In genomic region chr5:175328176-175328575, GRCh38 we compare ENCODE assay signal across 23 cellular contexts.
DNase-seq lines count a peak whose midpoint lies in the region; ATAC-seq, FAIRE-seq and TF ChIP-seq lines count a peak whose summit lies in the region.
"Had no signal": no experiment of that assay in that cellular context is flagged by ENCODE, and none has a peak within 500 bp of the region (broad histone marks: within the 10 kb centered on the region; RNA-seq: fewer than 3 reads in every experiment).

No MANE protein-coding gene starts in this region.

- H3K9ac ChIP-seq in H1 (replicated peaks in 1 of 4; ENCODE audit: extremely low read depth in 1 of 4, low read depth in 3 of 4, low read length in 3 of 4): no peak overlapping the region
- no peak overlapping the region for H3K9ac ChIP-seq in neural progenitor cell
- H3K9ac ChIP-seq: BLaER1 treated with 17β-estradiol and CSF1 and Interleukin-3, amounts not matched to agents 10 nM and 100 nM had no signal

- H3K27me3 Mint-ChIP-seq in neural progenitor cell (ENCODE audit: insufficient read depth, low read depth): peaks cover 11% of the 10 kb centered on the region

- H4K8ac ChIP-seq in H1 (ENCODE audit: extremely low read depth, insufficient read depth, low read length): no peak overlapping the region

- no peaks in the 10 kb centered on the region for H3F3A ChIP-seq in neural progenitor cell (ENCODE audit: low read depth)

- H3K23ac ChIP-seq in H1 (ENCODE audit: insufficient read length): no peak overlapping the region

- DNase-seq in H7 (peak; percentile 39), H1 (ENCODE audit: low read depth in 1 of 2, low spot score in 2 of 2) (no peak), iPS-NIHi7 (ENCODE audit: extremely low spot score) (peak; percentile 38), neural progenitor cell (ENCODE audit: low spot score) (peak; percentile 15), heart right ventricle (no peak), nucleus accumbens (lab: John Stamatoyannopoulos, UW) (no peak)
- DNase-seq: 8988T; ACHN; AML-193; BE2C; CD4-positive, alpha-beta T cell; CD8-positive, alpha-beta memory T cell; DMS 273 treated with DMSO at 0.1 percent for 48 hours; DMS79 treated with DMSO at 0.1 percent for 48 hours; GF-D8; HCEC 1CT had no signal

- H2BK15ac ChIP-seq in H1 (ENCODE audit: low read length): no peak overlapping the region

- H4K20me1 ChIP-seq in H1 (replicated peaks in 1 of 2; ENCODE audit: control insufficient read depth in 1 of 2, insufficient read depth in 2 of 2, low read length in 2 of 2): no peaks in the 10 kb centered on the region
- no peaks in the 10 kb centered on the region for H4K20me1 ChIP-seq in neural progenitor cell (ENCODE audit: low read depth)
- H4K20me1 ChIP-seq: BLaER1 treated with 17β-estradiol and CSF1 and Interleukin-3, amounts not matched to agents 10 nM and 100 nM had no signal

- H3K23me2 ChIP-seq in H1 (ENCODE audit: low read depth, low read length): no peaks in the 10 kb centered on the region

- TF ChIP-seq POLR2A in H1 (IDR thresholded peaks at IDR 0.05; ENCODE audit: control extremely low read depth in 1 of 2, low read depth in 2 of 2, low read length in 2 of 2): no peak

- no peak for TF ChIP-seq EP300 in H1 (IDR thresholded peaks at IDR 0.05; ENCODE audit: borderline replicate concordance in 1 of 2, low read depth in 2 of 2, low read length in 2 of 2)

- H3K27ac ChIP-seq in H1 (ENCODE audit: low read depth, low read length) (no peak overlapping the region), neural progenitor cell (no peak overlapping the region), heart right ventricle (no peak overlapping the region)
- H3K27ac ChIP-seq: A549; BLaER1 treated with 17β-estradiol and CSF1 and Interleukin-3, amounts not matched to agents 10 nM and 100 nM had no signal

- intact Hi-C loops in heart right ventricle (cut with DNase I): no loop called here

- H3K9me3 ChIP-seq in H1 (ENCODE audit: insufficient read depth in 2 of 2, low read depth in 1 of 2, low read length in 1 of 2) (no peaks in the 10 kb centered on the region), neural progenitor cell (ENCODE audit: low read depth) (no peaks in the 10 kb centered on the region), heart right ventricle (no peaks in the 10 kb centered on the region)
- H3K9me3 ChIP-seq: A549, BE2C had no signal

- H3K79me1 ChIP-seq in H1 (ENCODE audit: low read depth, low read length): no peaks in the 10 kb centered on the region

- no peaks in the 10 kb centered on the region for H3K9me3 Mint-ChIP-seq in neural progenitor cell
- H3K9me3 Mint-ChIP-seq: CD4-positive, alpha-beta T cell had no signal

- TF ChIP-seq CTCF in H1 (IDR thresholded peaks at IDR 0.05; ENCODE audit: control extremely low read depth in 1 of 3, insufficient read depth in 1 of 3, low read depth in 1 of 3, low read length in 3 of 3) (no peak), neural progenitor cell (IDR thresholded peaks at IDR 0.05) (no peak), heart right ventricle (IDR thresholded peaks at IDR 0.05) (no peak)

- H3K4me3 ChIP-seq in H7 (ENCODE audit: insufficient read depth, low read depth, low read length) (no peak overlapping the region), H1 (ENCODE audit: extremely low read depth in 1 of 4, insufficient read depth in 2 of 4, low read depth in 3 of 4, low read length in 4 of 4) (no peak overlapping the region), neural progenitor cell (no peak overlapping the region), heart right ventricle (no peak overlapping the region)
- H3K4me3 ChIP-seq: A549; BLaER1 treated with 17β-estradiol and CSF1 and Interleukin-3, amounts not matched to agents 10 nM and 100 nM had no signal

- POLR2A ChIA-PET in H1 (lab: Charles Lee; ENCODE audit: partially characterized antibody): no interaction called here

- peaks cover 22% of the 10 kb centered on the region for H3K4me1 Mint-ChIP-seq in neural progenitor cell
- H3K4me1 Mint-ChIP-seq: CD14-positive monocyte; CD8-positive, alpha-beta memory T cell had no signal

- no peak overlapping the region for H2BK12ac ChIP-seq in H1 (ENCODE audit: low read depth, low read length)

- ATAC-seq in heart right ventricle: no peak
- ATAC-seq in HG02938 (IDR thresholded peaks at IDR 0.05; ENCODE audit: unreplicated experiment): no peak
- ATAC-seq: A549 had no signal

- CTCF ChIA-PET in H1 (lab: Charles Lee; ENCODE audit: partially characterized antibody): interaction anchor here (1.0 to 1.1 kb wide), 2 partner anchors 17 to 485 kb away, joined by 3 to 4 read pairs; no protein-coding TSS in a partner anchor

- H3K4me1 ChIP-seq in H1 (replicated peaks in 1 of 4; ENCODE audit: control insufficient read depth in 3 of 4, insufficient read depth in 4 of 4, low read length in 3 of 4) (peaks cover 0 to 2% (median 0%) of the 10 kb centered on the region in 4 experiments; a peak in 2 of 7 replicates), neural progenitor cell (no peaks in the 10 kb centered on the region), heart right ventricle (no peaks in the 10 kb centered on the region)
- H3K4me1 ChIP-seq: BE2C; BLaER1 treated with 17β-estradiol and CSF1 and Interleukin-3, amounts not matched to agents 10 nM and 100 nM had no signal

- no peak overlapping the region for H2AFZ ChIP-seq in H1 (ENCODE audit: low read length)
- no peak overlapping the region for H2AFZ ChIP-seq in neural progenitor cell (replicated peaks)

- TF ChIP-seq RAD21 in H1 (IDR thresholded peaks at IDR 0.05 in 1 of 2, conservative IDR thresholded peaks at IDR 0.05 in 1 of 2; ENCODE audit: low read depth in 2 of 2, low read length in 2 of 2): no peak

- H3K36me3 Mint-ChIP-seq in neural progenitor cell: no peaks in the 10 kb centered on the region
- H3K36me3 Mint-ChIP-seq: CD14-positive monocyte; CD8-positive, alpha-beta memory T cell had no signal

- 76% methylated on average over 4 of the region's 4 CpGs; no CpG with 5 or more reads in 1 of the 2 experiments for WGBS in H1 (ENCODE audit: extremely low coverage in 1 of 2, insufficient coverage in 1 of 2, insufficient read length in 1 of 2, insufficient replicate concordance in 2 of 2, low coverage in 1 of 2, low lambda C conversion rate in 2 of 2, missing lambda C conversion rate in 1 of 2), 2 experiments
- WGBS in heart right ventricle, 2 donors: 55 to 57% methylated on average over 4 of the region's 4 CpGs

- peak overlapping the region; percentile 6 for H3K27ac Mint-ChIP-seq in neural progenitor cell
- H3K27ac Mint-ChIP-seq: CD14-positive monocyte; CD4-positive, alpha-beta T cell; CD8-positive, alpha-beta memory T cell had no signal

- H2BK20ac ChIP-seq in H1 (ENCODE audit: low read length): no peak overlapping the region

- H2BK5ac ChIP-seq in H1 (ENCODE audit: low read depth, low read length): no peak overlapping the region

- H2BK120ac ChIP-seq in H1 (replicated peaks; ENCODE audit: low read depth, low read length): no peak overlapping the region

- H3K14ac ChIP-seq in H1 (ENCODE audit: insufficient read length): no peak overlapping the region

- H3K4me2 ChIP-seq in H1 (ENCODE audit: insufficient read depth in 1 of 2, low read depth in 2 of 2, low read length in 2 of 2): no peak overlapping the region
- no peak overlapping the region for H3K4me2 ChIP-seq in neural progenitor cell
- H3K4me2 ChIP-seq: A549; BLaER1 treated with 17β-estradiol and CSF1 and Interleukin-3, amounts not matched to agents 10 nM and 100 nM had no signal

- H3K27me3 ChIP-seq in H7 (ENCODE audit: control insufficient read depth, insufficient read depth, low read length): no peaks in the 10 kb centered on the region
- no peaks in the 10 kb centered on the region for H3K27me3 ChIP-seq in H1 (replicated peaks in 1 of 4; ENCODE audit: control insufficient read depth in 3 of 4, extremely low read depth in 1 of 4, insufficient read depth in 3 of 4, low read length in 3 of 4)
- H3K27me3 ChIP-seq in neural progenitor cell: no peaks in the 10 kb centered on the region
- H3K27me3 ChIP-seq in heart right ventricle: peaks cover 0 to 8% (median 0%) of the 10 kb centered on the region in 7 donors
- H3K27me3 ChIP-seq: BE2C; BLaER1 treated with 17β-estradiol and CSF1 and Interleukin-3, amounts not matched to agents 10 nM and 100 nM had no signal

- 0 out of 2 replicates have a peak overlapping the region, but pooled peaks have one; percentile 24 for H2AK5ac ChIP-seq in H1 (ENCODE audit: low read depth, low read length)

- H3K56ac ChIP-seq in H1 (replicated peaks; ENCODE audit: insufficient read length, low read depth, low read length): no peak overlapping the region

- H3K79me2 ChIP-seq in H1 (ENCODE audit: control insufficient read depth in 1 of 2, insufficient read depth in 2 of 2, low read length in 2 of 2) (no peaks in the 10 kb centered on the region), neural progenitor cell (ENCODE audit: low read depth) (no peaks in the 10 kb centered on the region)

- no peaks in the 10 kb centered on the region for H3K36me3 ChIP-seq in H7 (replicated peaks; ENCODE audit: control insufficient read depth, insufficient read depth, low read length)
- H3K36me3 ChIP-seq in H1 (ENCODE audit: control insufficient read depth in 2 of 4, insufficient read depth in 4 of 4, low read length in 3 of 4): no peaks in the 10 kb centered on the region
- H3K36me3 ChIP-seq in neural progenitor cell: no peaks in the 10 kb centered on the region
- H3K36me3 ChIP-seq in heart right ventricle: no peaks in the 10 kb centered on the region
- H3K36me3 ChIP-seq: BE2C; BLaER1 treated with 17β-estradiol and CSF1 and Interleukin-3, amounts not matched to agents 10 nM and 100 nM had no signal

- H3K4ac ChIP-seq in H1 (replicated peaks; ENCODE audit: insufficient read length, low read depth, low read length): no peak overlapping the region

- no peak overlapping the region for H4K5ac ChIP-seq in H1 (ENCODE audit: insufficient read length, low read depth, low read length)

- H3K18ac ChIP-seq in H1 (ENCODE audit: extremely low read depth, low read length): no peak overlapping the region

- no peak overlapping the region for H3K4me3 Mint-ChIP-seq in neural progenitor cell
- H3K4me3 Mint-ChIP-seq: CD14-positive monocyte; CD4-positive, alpha-beta T cell; CD8-positive, alpha-beta memory T cell had no signal

- FAIRE-seq in H1 (lab: Jason Lieb, UNC): no peak
- FAIRE-seq: A549, D721Med, GM12891, GM18507 had no signal

- H4K91ac ChIP-seq in H1 (replicated peaks; ENCODE audit: insufficient read length, low read length): no peak overlapping the region

TF ChIP-seq in H1, 55 proteins besides CTCF, POLR2A, EP300 and RAD21:
- TF ChIP-seq EZH2 (IDR thresholded peaks at IDR 0.05; ENCODE audit: low read depth, low read length, severe bottlenecking) (no peak), TEAD4 (IDR thresholded peaks at IDR 0.05; ENCODE audit: low read depth, low read length) (peak; percentile 58; the same call in 1 of the 2 replicates)

Comparison
In these comparisons a context has a peak if more than half of its experiments do, and no peak if none do; other contexts are left out.
1. DNase-seq: peak in H7 (single experiment), iPS-NIHi7 (single experiment) and neural progenitor cell (single experiment); none in H1 (0 of 2), heart right ventricle (0 of 2) and nucleus accumbens (0 of 56).